13 cellular contexts compared by ENCODE assay signal in genomic region chr12:113863455-113863845, GRCh38.
DNase-seq lines count a peak whose midpoint lies in the region; ATAC-seq lines count a peak whose summit lies in the region.
"Had no signal": no experiment of that assay in that cellular context is flagged by ENCODE, and none has a peak within 500 bp of the region (broad histone marks: within the 10 kb centered on the region; RNA-seq: fewer than 3 reads in every experiment).

No MANE protein-coding gene starts in this region.

- ATAC-seq in GM19463 (IDR thresholded peaks at IDR 0.05; ENCODE audit: unreplicated experiment), result peak; percentile 7
- ATAC-seq in esophagus mucosa, result peak; percentile 22
- no peak for ATAC-seq in HG03520 (IDR thresholded peaks at IDR 0.05; ENCODE audit: unreplicated experiment)
- no peak for ATAC-seq in GM19452 (IDR thresholded peaks at IDR 0.05; ENCODE audit: unreplicated experiment)

- DNase-seq in NCI-H226, result peak; percentile 49
- DNase-seq in nucleus accumbens (lab: John Stamatoyannopoulos, UW), result peak in 35 of 56 donors; percentile 6 to 81 (median 42)
- DNase-seq in activated CD4-positive, alpha-beta T cell treated with anti-CD3 and anti-CD28 coated beads, Interleukin-2, amount 50 U/mL, for 48 hours, result no peak
- DNase-seq: activated CD4-positive, CD25-positive, alpha-beta regulatory T cell treated with anti-CD3 and anti-CD28 coated beads, Interleukin-2, amount 50 U/mL, for 72 hours; GOT3; mucosa of descending colon; NCI-H2171; stimulated activated CD4-positive, alpha-beta T cell treated with anti-CD3 and anti-CD28 coated beads, Interleukin-2, amount 100 ng/mL, for 48 hours; SW 1271 had no signal

Comparison
In these comparisons a context has a peak if more than half of its experiments do, and no peak if none do; other contexts are left out.
1. ATAC-seq: peak in GM19463 (single experiment) and esophagus mucosa (single experiment); none in HG03520 (single experiment) and GM19452 (single experiment).
2. DNase-seq: peak in NCI-H226 (single experiment) and nucleus accumbens (35 of 56); none in activated CD4-positive, alpha-beta T cell treated with anti-CD3 and anti-CD28 coated beads, Interleukin-2, amount 50 U/mL, for 48 hours (0 of 2).